Comparison of ENCODE assay signal across 11 cellular contexts in genomic region chr16:4487955-4488481, GRCh38. TPM values are rescaled to one million over a fixed set of nuclear protein-coding genes. Genes with fewer than 3 reads are reported as not detected.
DNase-seq lines count a peak whose midpoint lies in the region; ATAC-seq and TF ChIP-seq lines count a peak whose summit lies in the region.
"Had no signal": no experiment of that assay in that cellular context is flagged by ENCODE, and none has a peak within 500 bp of the region (broad histone marks: within the 10 kb centered on the region; RNA-seq: fewer than 3 reads in every experiment).

No MANE protein-coding gene starts in this region.

- WGBS in transverse colon (ENCODE audit: low coverage in 1 of 2), 2 donors = 75 to 84% methylated on average over 5 of the region's 5 CpGs

- H3K27ac ChIP-seq in left ventricle myocardium inferior (replicated peaks) (peak overlapping the region; percentile 91), transverse colon (peak overlapping the region in 3 of 4 donors; percentile 3 to 49 (median 22))

- TF ChIP-seq EP300 in transverse colon (IDR thresholded peaks at IDR 0.05; ENCODE audit: low read depth) = no peak

- no peaks in the 10 kb centered on the region for H3K27me3 Mint-ChIP-seq in activated naive CD8-positive, alpha-beta T cell treated with anti-CD3 and anti-CD28 coated beads, Interleukin-2, amount 50 U/mL, for 24 hours

- H3K27ac Mint-ChIP-seq in activated naive CD8-positive, alpha-beta T cell treated with anti-CD3 and anti-CD28 coated beads, Interleukin-2, amount 50 U/mL, for 24 hours = peak overlapping the region; percentile 81

- no peak overlapping the region for H3K4me3 Mint-ChIP-seq in activated naive CD8-positive, alpha-beta T cell treated with anti-CD3 and anti-CD28 coated beads, Interleukin-2, amount 50 U/mL, for 24 hours

- TF ChIP-seq POLR2A in transverse colon (IDR thresholded peaks at IDR 0.05) = no peak

- CTCF ChIA-PET in HEK293T (lab: Yijun Ruan, JAX) = interaction anchor here (0.7 kb wide), 1 partner anchor 75 kb away, joined by 9 read pairs; no protein-coding TSS in a partner anchor

- in situ Hi-C loops in transverse colon (cut with MboI; ENCODE audit: low pct_ligation_motif_present in 1 of 4, low pct_unique_long_range_greater_than_20kb in 1 of 4, low sequenced_read_pairs in 3 of 4) = no loop called here

- no peaks in the 10 kb centered on the region for H3K9me3 ChIP-seq in left ventricle myocardium inferior (replicated peaks)
- no peaks in the 10 kb centered on the region for H3K9me3 ChIP-seq in transverse colon
- H3K9me3 ChIP-seq: MG63 had no signal

- no peak for DNase-seq in left ventricle myocardium inferior
- DNase-seq in left cardiac atrium = no peak
- no peak for DNase-seq in activated naive CD8-positive, alpha-beta T cell treated with anti-CD3 and anti-CD28 coated beads, Interleukin-2, amount 50 U/mL, for 24 hours
- peak; percentile 61 for DNase-seq in kidney epithelial cell (ENCODE audit: low read depth)
- DNase-seq in transverse colon = no peak
- no peak for DNase-seq in HEK293T (ENCODE audit: extremely low spot score)
- DNase-seq in iPS-NIHi7 (ENCODE audit: extremely low spot score) = no peak
- DNase-seq in Kasumi-1 (lab: John Stamatoyannopoulos, UW) = no peak
- DNase-seq: Calu3, erythroblast, MG63 had no signal

- no peaks in the 10 kb centered on the region for H3K27me3 ChIP-seq in left ventricle myocardium inferior (ENCODE audit: low read depth)
- H3K27me3 ChIP-seq in kidney epithelial cell (ENCODE audit: control insufficient read depth, insufficient read depth, low read length) = no peaks in the 10 kb centered on the region
- no peaks in the 10 kb centered on the region for H3K27me3 ChIP-seq in transverse colon
- H3K27me3 ChIP-seq: MG63 had no signal

- H3K4me1 ChIP-seq in left ventricle myocardium inferior = peaks cover 50% of the 10 kb centered on the region
- H3K4me1 ChIP-seq in transverse colon = peaks cover 0 to 9% (median 0%) of the 10 kb centered on the region in 4 donors

- peaks cover 31% of the 10 kb centered on the region for H3K36me3 Mint-ChIP-seq in activated naive CD8-positive, alpha-beta T cell treated with anti-CD3 and anti-CD28 coated beads, Interleukin-2, amount 50 U/mL, for 24 hours (ENCODE audit: low read depth)

- no peak for ATAC-seq in left cardiac atrium
- ATAC-seq in activated naive CD8-positive, alpha-beta T cell treated with anti-CD3 and anti-CD28 coated beads, Interleukin-2, amount 50 U/mL, for 24 hours = no peak

- H3K9me3 Mint-ChIP-seq in activated naive CD8-positive, alpha-beta T cell treated with anti-CD3 and anti-CD28 coated beads, Interleukin-2, amount 50 U/mL, for 24 hours = no peaks in the 10 kb centered on the region

- POLR2A ChIA-PET in HEK293T (lab: Yijun Ruan, JAX) = no interaction called here

- intact Hi-C loops in left ventricle myocardium inferior (cut with micrococcal nuclease) = no loop called here
- intact Hi-C loops in left cardiac atrium (cut with DNase I) = no loop called here
- intact Hi-C loops in transverse colon (cut with DNase I; ENCODE audit: low total_unique reads) = no loop called here

- H3K4me1 Mint-ChIP-seq in activated naive CD8-positive, alpha-beta T cell treated with anti-CD3 and anti-CD28 coated beads, Interleukin-2, amount 50 U/mL, for 24 hours = peaks cover 58% of the 10 kb centered on the region

- H3K4me3 ChIP-seq in left ventricle myocardium inferior (no peak overlapping the region), kidney epithelial cell (ENCODE audit: low read depth, low read length) (no peak overlapping the region), transverse colon (no peak overlapping the region)
- H3K4me3 ChIP-seq: MG63 had no signal

- peaks cover 37% of the 10 kb centered on the region for H3K36me3 ChIP-seq in left ventricle myocardium inferior
- H3K36me3 ChIP-seq in kidney epithelial cell (ENCODE audit: control insufficient read depth, insufficient read depth, low read length) = no peaks in the 10 kb centered on the region
- H3K36me3 ChIP-seq in transverse colon = peaks cover 0 to 15% (median 0%) of the 10 kb centered on the region in 4 donors

- TF ChIP-seq CTCF in left ventricle myocardium inferior (IDR thresholded peaks at IDR 0.05; ENCODE audit: borderline replicate concordance) = no peak
- TF ChIP-seq CTCF in kidney epithelial cell (IDR thresholded peaks at IDR 0.05; ENCODE audit: insufficient read depth, low read length, poor library complexity, severe bottlenecking) = no peak
- TF ChIP-seq CTCF in transverse colon (IDR thresholded peaks at IDR 0.05) = no peak

TF ChIP-seq in HEK293T, 16 proteins besides CTCF, POLR2A, EP300 and RAD21:
- TF ChIP-seq FOXA1 (IDR thresholded peaks at IDR 0.05) (no peak), FOXM1 (IDR thresholded peaks at IDR 0.05; ENCODE audit: borderline replicate concordance) (no peak), NFRKB (IDR thresholded peaks at IDR 0.05) (no peak), CTBP1 (IDR thresholded peaks at IDR 0.05; ENCODE audit: borderline replicate concordance) (no peak), LEF1 (IDR thresholded peaks at IDR 0.05; ENCODE audit: borderline replicate concordance) (no peak), HDGF (IDR thresholded peaks at IDR 0.05; ENCODE audit: borderline replicate concordance) (no peak), ZNF384 (IDR thresholded peaks at IDR 0.05) (no peak), SP1 (IDR thresholded peaks at IDR 0.05) (no peak), TARDBP (IDR thresholded peaks at IDR 0.05) (no peak), SUZ12 (IDR thresholded peaks at IDR 0.05) (no peak), BHLHE40 (IDR thresholded peaks at IDR 0.05; ENCODE audit: borderline replicate concordance) (no peak), ELF4 (IDR thresholded peaks at IDR 0.05) (no peak), ARNT (IDR thresholded peaks at IDR 0.05) (no peak), L3MBTL2 (conservative IDR thresholded peaks at IDR 0.05) (no peak), FOXK2 (IDR thresholded peaks at IDR 0.05) (no peak), PKNOX1 (IDR thresholded peaks at IDR 0.05) (no peak)

RNA-seq across cellular contexts. Expression of gene HMOX2, which starts 11.8 kb away (rescaled TPM):
- 115 TPM for total RNA-seq in left ventricle myocardium inferior
- 10 to 100 TPM; 65.3 to 92.0 TPM for total RNA-seq in left cardiac atrium
- total RNA-seq in kidney epithelial cell = 64.4 and 72.6 TPM in 2 replicates
- 100 to 1,000 TPM in 1 of 4 donors, 10 to 100 TPM in 3; 46.4 to 495 (median 55.7) TPM for total RNA-seq in transverse colon

RNA-seq across cellular contexts. Expression of gene NMRAL1, which starts 13.6 kb away (rescaled TPM):
- total RNA-seq in left ventricle myocardium inferior (21.9 TPM), left cardiac atrium (10 to 100 TPM; 16.8 to 17.2 TPM), kidney epithelial cell (55.2 and 59.5 TPM in 2 replicates), transverse colon (10 to 100 TPM; 46.0 to 75.9 (median 66.6) TPM)

RNA-seq across cellular contexts. Expression of gene CDIP1, which starts 50.6 kb away (rescaled TPM):
- total RNA-seq in left ventricle myocardium inferior = 48.5 TPM
- total RNA-seq in left cardiac atrium = 10 to 100 TPM; 34.1 to 42.9 TPM
- total RNA-seq in kidney epithelial cell = 14.1 and 16.8 TPM in 2 replicates
- 10 to 100 TPM in 3 of 4 donors, 1 to 10 TPM in 1; 8.8 to 29.5 (median 19.0) TPM for total RNA-seq in transverse colon
